11 cellular contexts compared by ENCODE assay signal in the genomic region with DNA sequence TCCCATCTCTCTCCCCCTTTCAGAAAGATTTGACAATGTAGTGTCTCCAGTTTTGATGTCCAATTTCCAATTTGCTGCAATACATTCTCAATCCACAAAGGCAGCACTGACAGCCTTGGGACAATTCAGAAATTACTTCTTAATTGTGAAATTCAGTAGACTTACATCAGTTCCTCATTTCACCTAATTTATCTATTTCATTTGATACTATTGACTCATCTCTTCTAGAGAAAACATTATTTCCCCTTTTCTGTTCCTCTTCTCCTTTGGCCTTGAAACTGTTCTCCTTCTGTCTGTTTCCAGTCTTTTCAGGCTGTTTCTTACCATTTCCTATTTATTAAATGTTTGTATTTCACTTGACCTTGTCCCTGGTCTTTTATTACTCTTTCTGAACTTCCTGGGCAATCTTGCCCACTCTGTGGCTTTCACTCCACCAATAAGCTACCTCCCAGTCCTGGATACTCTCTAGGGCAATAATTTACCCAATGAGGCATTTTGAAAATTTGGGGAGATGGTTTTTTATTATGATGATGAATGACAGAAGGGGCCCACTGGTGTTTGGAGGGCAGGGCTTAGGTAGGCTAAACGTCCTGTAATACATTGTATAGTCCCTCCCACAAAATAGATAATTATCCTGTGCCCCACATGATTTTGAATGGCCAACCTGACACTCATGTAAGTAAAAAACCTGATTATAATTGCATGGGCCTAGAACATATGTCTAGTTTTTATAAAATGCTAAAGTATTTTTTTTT.
DNase-seq lines count a peak whose midpoint lies in the region; ATAC-seq and TF ChIP-seq lines count a peak whose summit lies in the region.
"Had no signal": no experiment of that assay in that cellular context is flagged by ENCODE, and none has a peak within 500 bp of the region (broad histone marks: within the 10 kb centered on the region; RNA-seq: fewer than 3 reads in every experiment).

No MANE protein-coding gene starts in this region.

- POLR2A ChIA-PET in GM10248 (lab: Yijun Ruan, JAX), result no interaction called here

- DNase-seq in GM10248 (ENCODE audit: extremely low spot score), result peak; percentile 21
- DNase-seq in SIG-M5 treated with dmso at 0.1 percent for 504 hours (lab: John Stamatoyannopoulos, UW; ENCODE audit: unreplicated experiment), result peak; percentile 94
- DNase-seq in NCI-H526 treated with DMSO at 0.1 percent for 48 hours (lab: John Stamatoyannopoulos, UW), result no peak
- DNase-seq in DMS53 (lab: John Stamatoyannopoulos, UW), result no peak
- DNase-seq in COLO668 (lab: John Stamatoyannopoulos, UW; ENCODE audit: unreplicated experiment), result no peak
- DNase-seq in HCEC 1CT, result no peak
- DNase-seq: effector CD4-positive, alpha-beta T cell; uterus had no signal

- ATAC-seq in GM19463 (IDR thresholded peaks at IDR 0.05; ENCODE audit: unreplicated experiment), result peak; percentile 78
- peak; percentile 92 for ATAC-seq in HG03095 (IDR thresholded peaks at IDR 0.05; ENCODE audit: unreplicated experiment)
- ATAC-seq: Panc1 had no signal

- CTCF ChIA-PET in GM10248 (lab: Yijun Ruan, JAX), result no interaction called here

- TF ChIP-seq CTCF in GM10248 (IDR thresholded peaks at IDR 0.05; ENCODE audit: control extremely low read depth, extremely low read depth, low read depth, missing control alignments), result no peak

Comparison
In these comparisons a context has a peak if more than half of its experiments do, and no peak if none do; other contexts are left out.
1. DNase-seq: peak in GM10248 (single experiment) and SIG-M5 treated with dmso at 0.1 percent for 504 hours (single experiment); none in NCI-H526 treated with DMSO at 0.1 percent for 48 hours (single experiment), DMS53 (single experiment), COLO668 (single experiment) and HCEC 1CT (single experiment).